ENCODE assay signal across 9 cellular contexts in genomic region chr10:124565565-124566221, GRCh38.
DNase-seq lines count a peak whose midpoint lies in the region; ATAC-seq and TF ChIP-seq lines count a peak whose summit lies in the region.
"Had no signal": no experiment of that assay in that cellular context is flagged by ENCODE, and none has a peak within 500 bp of the region (broad histone marks: within the 10 kb centered on the region; RNA-seq: fewer than 3 reads in every experiment).

No MANE protein-coding gene starts in this region.

- no peak overlapping the region for H3K27ac ChIP-seq in neural progenitor cell

- no peaks in the 10 kb centered on the region for H3K36me3 ChIP-seq in neural progenitor cell

- H3F3A ChIP-seq in neural progenitor cell (ENCODE audit: low read depth) = peaks cover 3% of the 10 kb centered on the region

- no peak overlapping the region for H3K9ac ChIP-seq in neural progenitor cell

- no peaks in the 10 kb centered on the region for H3K27me3 ChIP-seq in neural progenitor cell

- H3K4me3 ChIP-seq in neural progenitor cell = peak overlapping the region; percentile 13

- peaks cover 14% of the 10 kb centered on the region for H3K27me3 Mint-ChIP-seq in neural progenitor cell (ENCODE audit: insufficient read depth, low read depth)

- H3K4me3 Mint-ChIP-seq in neural progenitor cell = no peak overlapping the region
- H3K4me3 Mint-ChIP-seq: dendritic cell treated with granulocyte-macrophage colony-stimulating factor and Interleukin-4, amounts not matched to agents 40 ng/mL and 50 ng/mL, for 4 days had no signal

- DNase-seq in ELF-1 (ENCODE audit: low read depth, low spot score) = peak; percentile 89
- peak; percentile 25 to 34 for DNase-seq in NCI-H187 (lab: John Stamatoyannopoulos, UW)
- peak; percentile 75 for DNase-seq in ecto neural progenitor cell (ENCODE audit: low spot score)
- DNase-seq in neural progenitor cell (ENCODE audit: low spot score) = peak; percentile 72
- DNase-seq in stimulated activated CD4-positive, alpha-beta T cell treated with anti-CD3 and anti-CD28 coated beads, Interleukin-12 subunit alpha, Interleukin-12 subunit beta, amount 100 ng/mL, for 4 hours = no peak

- no peaks in the 10 kb centered on the region for H3K79me2 ChIP-seq in neural progenitor cell (ENCODE audit: low read depth)

- H3K4me1 Mint-ChIP-seq in neural progenitor cell = peaks cover 34% of the 10 kb centered on the region

- ATAC-seq in HG02852 (IDR thresholded peaks at IDR 0.05; ENCODE audit: unreplicated experiment) (no peak), HG02798 (IDR thresholded peaks at IDR 0.05; ENCODE audit: poor library complexity, unreplicated experiment) (no peak), GM19395 (IDR thresholded peaks at IDR 0.05; ENCODE audit: unreplicated experiment) (no peak)

- H4K20me1 ChIP-seq in neural progenitor cell (ENCODE audit: low read depth) = no peaks in the 10 kb centered on the region

- H3K36me3 Mint-ChIP-seq in neural progenitor cell = no peaks in the 10 kb centered on the region

- peak; percentile 67 for TF ChIP-seq CTCF in neural progenitor cell (IDR thresholded peaks at IDR 0.05)

- H3K9me3 ChIP-seq in neural progenitor cell (ENCODE audit: low read depth) = no peaks in the 10 kb centered on the region

- peaks cover 23% of the 10 kb centered on the region for H3K4me1 ChIP-seq in neural progenitor cell

- peaks cover 1% of the 10 kb centered on the region for H3K9me3 Mint-ChIP-seq in neural progenitor cell
- H3K9me3 Mint-ChIP-seq: dendritic cell treated with granulocyte-macrophage colony-stimulating factor and Interleukin-4, amounts not matched to agents 40 ng/mL and 50 ng/mL, for 4 days had no signal

- peak overlapping the region; percentile 69 for H3K4me2 ChIP-seq in neural progenitor cell

- H3K27ac Mint-ChIP-seq in neural progenitor cell = no peak overlapping the region
- H3K27ac Mint-ChIP-seq: dendritic cell treated with granulocyte-macrophage colony-stimulating factor and Interleukin-4, amounts not matched to agents 40 ng/mL and 50 ng/mL, for 4 days had no signal

- no peak overlapping the region for H2AFZ ChIP-seq in neural progenitor cell (replicated peaks)
